ENCODE assay signal across 4 cellular contexts in genomic region chr19:50618379-50618778, GRCh38. TPM values are rescaled to one million over a fixed set of nuclear protein-coding genes. Genes with fewer than 3 reads are reported as not detected.
"Had no signal": no experiment of that assay in that cellular context is flagged by ENCODE, and none has a peak within 500 bp of the region (broad histone marks: within the 10 kb centered on the region; RNA-seq: fewer than 3 reads in every experiment).

No MANE protein-coding gene starts in this region.

RNA-seq across cellular contexts. Expression of gene SYT3, which starts 21.3 kb away (rescaled TPM):
- total RNA-seq: MCF 10A had no signal

RNA-seq across cellular contexts. Expression of gene C19orf81, which starts 30.9 kb away (rescaled TPM):
- total RNA-seq: LHCN-M2, MCF 10A, Peyer's patch, SJCRH30 had no signal

RNA-seq across cellular contexts. Expression of gene LRRC4B, which starts 50.1 kb away (rescaled TPM):
- total RNA-seq: LHCN-M2, MCF 10A had no signal
